10 cellular contexts compared by ENCODE assay signal in genomic region chr3:12948371-12948770, GRCh38.
DNase-seq lines count a peak whose midpoint lies in the region; ATAC-seq and TF ChIP-seq lines count a peak whose summit lies in the region.
"Had no signal": no experiment of that assay in that cellular context is flagged by ENCODE, and none has a peak within 500 bp of the region (broad histone marks: within the 10 kb centered on the region; RNA-seq: fewer than 3 reads in every experiment).

No MANE protein-coding gene starts in this region.

- H3K27ac ChIP-seq in foreskin keratinocyte (no peak overlapping the region), thoracic aorta (peak overlapping the region; percentile 77 to 78), upper lobe of right lung (no peak overlapping the region), lower lobe of right lung (no peak overlapping the region)
- no peak overlapping the region for H3K27ac ChIP-seq in effector memory CD4-positive, alpha-beta T cell (ENCODE audit: insufficient read depth, low read length, poor library complexity, severe bottlenecking)
- H3K27ac ChIP-seq: colonic mucosa had no signal

- no peak for ATAC-seq in activated naive CD4-positive, alpha-beta T cell treated with anti-CD3 and anti-CD28 coated beads, Interleukin-2, amount 50 U/mL, for 72 hours
- ATAC-seq in foreskin keratinocyte, result peak; percentile 26
- peak; percentile 32 for ATAC-seq in thoracic aorta (ENCODE audit: insufficient number of reproducible peaks, low FRiP score, low read depth)
- no peak for ATAC-seq in upper lobe of right lung
- no peak for ATAC-seq in lower lobe of right lung

- H3K27me3 ChIP-seq in adipocyte (replicated peaks; ENCODE audit: control insufficient read depth, insufficient read depth, low read length), result no peaks in the 10 kb centered on the region
- H3K27me3 ChIP-seq in foreskin keratinocyte, result no peaks in the 10 kb centered on the region
- H3K27me3 ChIP-seq in thoracic aorta (replicated peaks; ENCODE audit: insufficient read depth), result no peaks in the 10 kb centered on the region
- H3K27me3 ChIP-seq in upper lobe of right lung, result no peaks in the 10 kb centered on the region
- H3K27me3 ChIP-seq in lower lobe of right lung (ENCODE audit: low read depth), result no peaks in the 10 kb centered on the region
- H3K27me3 ChIP-seq in effector memory CD4-positive, alpha-beta T cell (replicated peaks; ENCODE audit: control insufficient read depth, insufficient read depth, low read length, poor library complexity, severe bottlenecking), result no peaks in the 10 kb centered on the region
- H3K27me3 ChIP-seq: colonic mucosa had no signal

- peak overlapping the region; percentile 83 to 92 for H3K27ac Mint-ChIP-seq in activated naive CD4-positive, alpha-beta T cell treated with anti-CD3 and anti-CD28 coated beads, Interleukin-2, amount 50 U/mL, for 72 hours

- peaks cover 26% of the 10 kb centered on the region for H3K4me1 ChIP-seq in adipocyte (ENCODE audit: control insufficient read depth, insufficient read depth, low read length)
- H3K4me1 ChIP-seq in foreskin keratinocyte, result peaks cover 20% of the 10 kb centered on the region
- H3K4me1 ChIP-seq in thoracic aorta (ENCODE audit: control insufficient read depth in 1 of 2, low read depth in 2 of 2), result peaks cover 59 to 99% of the 10 kb centered on the region in 2 donors
- H3K4me1 ChIP-seq in upper lobe of right lung, result peaks cover 43% of the 10 kb centered on the region
- peaks cover 43% of the 10 kb centered on the region for H3K4me1 ChIP-seq in lower lobe of right lung
- peaks cover 15% of the 10 kb centered on the region for H3K4me1 ChIP-seq in effector memory CD4-positive, alpha-beta T cell (ENCODE audit: control insufficient read depth, insufficient read depth, low read length, poor library complexity, severe bottlenecking)
- H3K4me1 ChIP-seq: colonic mucosa had no signal

- H3K9me3 ChIP-seq in adipocyte (ENCODE audit: control insufficient read depth, low read length), result no peaks in the 10 kb centered on the region
- H3K9me3 ChIP-seq in thoracic aorta, result no peaks in the 10 kb centered on the region
- H3K9me3 ChIP-seq in upper lobe of right lung, result no peaks in the 10 kb centered on the region
- H3K9me3 ChIP-seq in lower lobe of right lung, result no peaks in the 10 kb centered on the region
- no peaks in the 10 kb centered on the region for H3K9me3 ChIP-seq in effector memory CD4-positive, alpha-beta T cell (ENCODE audit: control insufficient read depth, low read length)
- H3K9me3 ChIP-seq: colonic mucosa had no signal

- TF ChIP-seq CTCF in foreskin keratinocyte (conservative IDR thresholded peaks at IDR 0.05), result no peak
- TF ChIP-seq CTCF in thoracic aorta (IDR thresholded peaks at IDR 0.05), result no peak
- no peak for TF ChIP-seq CTCF in upper lobe of right lung (IDR thresholded peaks at IDR 0.05)
- no peak for TF ChIP-seq CTCF in lower lobe of right lung (IDR thresholded peaks at IDR 0.05)

- no peak overlapping the region for H3K4me3 ChIP-seq in adipocyte (ENCODE audit: low read length)
- no peak overlapping the region for H3K4me3 ChIP-seq in thoracic aorta
- H3K4me3 ChIP-seq in upper lobe of right lung, result no peak overlapping the region
- H3K4me3 ChIP-seq in lower lobe of right lung, result no peak overlapping the region
- H3K4me3 ChIP-seq in effector memory CD4-positive, alpha-beta T cell (ENCODE audit: insufficient read depth, low read depth, low read length, poor library complexity, severe bottlenecking), result no peak overlapping the region
- H3K4me3 ChIP-seq: colonic mucosa had no signal

- H3K36me3 Mint-ChIP-seq in activated naive CD4-positive, alpha-beta T cell treated with anti-CD3 and anti-CD28 coated beads, Interleukin-2, amount 50 U/mL, for 72 hours, result no peaks in the 10 kb centered on the region

- intact Hi-C loops in upper lobe of right lung (cut with DNase I), result no loop called here
- intact Hi-C loops in lower lobe of right lung (cut with DNase I), result no loop called here

- no peaks in the 10 kb centered on the region for H3K36me3 ChIP-seq in adipocyte (ENCODE audit: control insufficient read depth, insufficient read depth, low read length, severe bottlenecking)
- H3K36me3 ChIP-seq in thoracic aorta, result no peaks in the 10 kb centered on the region
- H3K36me3 ChIP-seq in upper lobe of right lung, result no peaks in the 10 kb centered on the region
- no peaks in the 10 kb centered on the region for H3K36me3 ChIP-seq in lower lobe of right lung
- H3K36me3 ChIP-seq in effector memory CD4-positive, alpha-beta T cell (ENCODE audit: control insufficient read depth, insufficient read depth, low read length), result peaks cover 13% of the 10 kb centered on the region
- H3K36me3 ChIP-seq: colonic mucosa had no signal

- no peak for DNase-seq in activated naive CD4-positive, alpha-beta T cell treated with anti-CD3 and anti-CD28 coated beads, Interleukin-2, amount 50 U/mL, for 72 hours (ENCODE audit: low spot score in 2 of 2)
- DNase-seq in activated naive CD4-positive, alpha-beta T cell treated with anti-CD3 and anti-CD28 coated beads, Interleukin-2, amount 50 U/mL, for 16 hours, result no peak
- peak; percentile 81 for DNase-seq in adipocyte (ENCODE audit: low read depth)
- DNase-seq in foreskin keratinocyte, result peak; percentile 49 to 70
- DNase-seq in thoracic aorta (ENCODE audit: low spot score), result no peak
- DNase-seq in upper lobe of right lung, result no peak
- no peak for DNase-seq in lower lobe of right lung
- no peak for DNase-seq in effector memory CD4-positive, alpha-beta T cell
- DNase-seq: T1000 had no signal

- H3K9ac ChIP-seq in adipocyte (ENCODE audit: low read length), result no peak overlapping the region

- H3K9me3 Mint-ChIP-seq in activated naive CD4-positive, alpha-beta T cell treated with anti-CD3 and anti-CD28 coated beads, Interleukin-2, amount 50 U/mL, for 72 hours, result no peaks in the 10 kb centered on the region

Comparison
In these comparisons a context has a peak if more than half of its experiments do, and no peak if none do; other contexts are left out.
1. ATAC-seq: peak in foreskin keratinocyte (single experiment) and thoracic aorta (single experiment); none in activated naive CD4-positive, alpha-beta T cell treated with anti-CD3 and anti-CD28 coated beads, Interleukin-2, amount 50 U/mL, for 72 hours (0 of 2), upper lobe of right lung (single experiment) and lower lobe of right lung (0 of 2).
2. DNase-seq: peak in adipocyte (single experiment) and foreskin keratinocyte (2 of 2); none in activated naive CD4-positive, alpha-beta T cell treated with anti-CD3 and anti-CD28 coated beads, Interleukin-2, amount 50 U/mL, for 72 hours (0 of 2), activated naive CD4-positive, alpha-beta T cell treated with anti-CD3 and anti-CD28 coated beads, Interleukin-2, amount 50 U/mL, for 16 hours (single experiment), thoracic aorta (single experiment), upper lobe of right lung (single experiment), lower lobe of right lung (single experiment) and effector memory CD4-positive, alpha-beta T cell (0 of 3).
3. H3K27ac ChIP-seq: peak in thoracic aorta (2 of 2); none in foreskin keratinocyte (single experiment), upper lobe of right lung (single experiment), lower lobe of right lung (single experiment) and effector memory CD4-positive, alpha-beta T cell (single experiment).